In genomic region chr7:2621948-2622640, GRCh38 we compare ENCODE assay signal across 1 cellular context.
TF ChIP-seq lines count a peak whose summit lies in the region.

No MANE protein-coding gene starts in this region.

TF ChIP-seq in endothelial cell of umbilical vein, 7 proteins besides CTCF, POLR2A, EP300 and RAD21:
- no peak for TF ChIP-seq JUN (IDR thresholded peaks at IDR 0.05; ENCODE audit: borderline replicate concordance, insufficient read depth, insufficient read length, low read depth)
- no peak for TF ChIP-seq GATA2 (IDR thresholded peaks at IDR 0.05; ENCODE audit: insufficient read depth, insufficient read length, low read depth, low read length)
- TF ChIP-seq EZH2 (IDR thresholded peaks at IDR 0.05; ENCODE audit: borderline replicate concordance, low read depth, low read length, severe bottlenecking), result no peak
- TF ChIP-seq POLR2AphosphoS5 (IDR thresholded peaks at IDR 0.05; ENCODE audit: insufficient read depth, low read depth, low read length), result no peak
- no peak for TF ChIP-seq MAX (IDR thresholded peaks at IDR 0.05; ENCODE audit: insufficient read depth, insufficient read length)
- TF ChIP-seq FOS (IDR thresholded peaks at IDR 0.05; ENCODE audit: borderline replicate concordance, insufficient read depth, low read length), result no peak
- no peak for TF ChIP-seq MYC (IDR thresholded peaks at IDR 0.05; ENCODE audit: low read depth, low read length)
